ENCODE assay signal across 8 cellular contexts in the genomic region with DNA sequence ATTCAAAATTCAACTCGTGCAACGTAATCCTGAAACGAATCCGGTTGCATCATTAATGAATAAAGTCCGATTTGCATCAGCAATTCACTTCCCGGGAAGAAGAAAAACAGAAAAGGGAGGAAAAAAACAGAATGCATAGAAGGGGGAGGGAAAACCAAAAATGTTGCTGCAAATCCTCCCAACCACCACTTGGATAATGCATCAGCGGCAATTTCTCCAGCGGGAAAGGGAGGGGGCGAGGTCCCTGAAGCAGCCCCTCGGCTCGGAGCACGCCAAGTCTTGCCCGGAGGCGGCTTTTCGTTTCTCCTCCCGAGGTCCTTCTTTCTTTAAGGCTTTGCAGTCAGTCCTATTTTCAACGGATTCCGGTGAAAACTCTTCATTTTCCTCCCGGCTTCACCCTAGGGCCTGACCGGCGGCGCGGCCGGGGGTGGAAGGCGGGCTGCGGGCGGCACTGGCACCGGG. TPM values are rescaled to one million over a fixed set of nuclear protein-coding genes. Genes with fewer than 3 reads are reported as not detected.
DNase-seq lines count a peak whose midpoint lies in the region; ATAC-seq and TF ChIP-seq lines count a peak whose summit lies in the region.

No MANE protein-coding gene starts in this region.

- ATAC-seq in naive thymus-derived CD8-positive, alpha-beta T cell: no peak
- no peak for ATAC-seq in GM21737 (IDR thresholded peaks at IDR 0.05; ENCODE audit: unreplicated experiment)
- no peak for ATAC-seq in HG03457 (IDR thresholded peaks at IDR 0.05; ENCODE audit: unreplicated experiment)

- H3K4me1 Mint-ChIP-seq in activated CD4-positive, alpha-beta T cell treated with anti-CD3 and anti-CD28 coated beads, Interleukin-2, amount 10 ng/mL, durations not matched to agents 7 days and 5 days: peaks cover 29% of the 10 kb centered on the region
- peaks cover 9% of the 10 kb centered on the region for H3K4me1 Mint-ChIP-seq in activated T-cell treated with anti-CD3 and anti-CD28 coated beads, Interleukin-2, amount 50 U/mL, for 24 hours (ENCODE audit: low read depth)
- peaks cover 0 to 12% (median 9%) of the 10 kb centered on the region in 4 donors for H3K4me1 Mint-ChIP-seq in naive thymus-derived CD8-positive, alpha-beta T cell

- CTCF ChIA-PET in activated CD4-positive, alpha-beta T cell treated with anti-CD3 and anti-CD28 coated beads, Interleukin-2, amount 10 ng/mL, durations not matched to agents 7 days and 5 days (lab: Charles Lee): no interaction called here

- H3K4me3 ChIP-seq in fibroblast of pulmonary artery (replicated peaks; ENCODE audit: low read depth, low read length): peak overlapping the region; percentile 76

- DNase-seq in activated CD4-positive, alpha-beta T cell treated with anti-CD3 and anti-CD28 coated beads, Interleukin-2, amount 10 ng/mL, durations not matched to agents 7 days and 5 days: no peak
- DNase-seq in activated CD4-positive, alpha-beta T cell treated with anti-CD3 and anti-CD28 coated beads, Interleukin-2, amount 50 U/mL, for 4 hours: no peak
- peak; percentile 67 for DNase-seq in NCI-H146 treated with DMSO at 0.1 percent for 48 hours (lab: John Stamatoyannopoulos, UW; ENCODE audit: unreplicated experiment)
- peak; percentile 45 for DNase-seq in activated T-cell treated with anti-CD3 and anti-CD28 coated beads, Interleukin-2, amount 50 U/mL, for 24 hours
- peak; percentile 80 for DNase-seq in fibroblast of pulmonary artery (ENCODE audit: low read depth)
- peak in 1 of 10 donors; percentile 13 for DNase-seq in naive thymus-derived CD8-positive, alpha-beta T cell

- no peaks in the 10 kb centered on the region for H3K9me3 Mint-ChIP-seq in activated CD4-positive, alpha-beta T cell treated with anti-CD3 and anti-CD28 coated beads, Interleukin-2, amount 10 ng/mL, durations not matched to agents 7 days and 5 days
- peaks cover 3% of the 10 kb centered on the region for H3K9me3 Mint-ChIP-seq in activated T-cell treated with anti-CD3 and anti-CD28 coated beads, Interleukin-2, amount 50 U/mL, for 24 hours
- peaks cover 0 to 9% (median 0%) of the 10 kb centered on the region in 9 donors for H3K9me3 Mint-ChIP-seq in naive thymus-derived CD8-positive, alpha-beta T cell

- peaks cover 3% of the 10 kb centered on the region for H3K36me3 Mint-ChIP-seq in activated CD4-positive, alpha-beta T cell treated with anti-CD3 and anti-CD28 coated beads, Interleukin-2, amount 10 ng/mL, durations not matched to agents 7 days and 5 days (ENCODE audit: low read depth)
- H3K36me3 Mint-ChIP-seq in activated T-cell treated with anti-CD3 and anti-CD28 coated beads, Interleukin-2, amount 50 U/mL, for 24 hours (ENCODE audit: low read depth): no peaks in the 10 kb centered on the region
- peaks cover 0 to 10% (median 2%) of the 10 kb centered on the region in 3 donors for H3K36me3 Mint-ChIP-seq in naive thymus-derived CD8-positive, alpha-beta T cell

- POLR2A ChIA-PET in activated CD4-positive, alpha-beta T cell treated with anti-CD3 and anti-CD28 coated beads, Interleukin-2, amount 10 ng/mL, durations not matched to agents 7 days and 5 days (lab: Charles Lee): no interaction called here
- POLR2A ChIA-PET in naive thymus-derived CD8-positive, alpha-beta T cell (lab: Charles Lee): no interaction called here

- H3K4me3 Mint-ChIP-seq in activated CD4-positive, alpha-beta T cell treated with anti-CD3 and anti-CD28 coated beads, Interleukin-2, amount 10 ng/mL, durations not matched to agents 7 days and 5 days: peak overlapping the region; percentile 82
- H3K4me3 Mint-ChIP-seq in activated T-cell treated with anti-CD3 and anti-CD28 coated beads, Interleukin-2, amount 50 U/mL, for 24 hours: peak overlapping the region; percentile 75
- peak overlapping the region; percentile 51 to 86 (median 79) for H3K4me3 Mint-ChIP-seq in naive thymus-derived CD8-positive, alpha-beta T cell

- H3K27ac Mint-ChIP-seq in activated CD4-positive, alpha-beta T cell treated with anti-CD3 and anti-CD28 coated beads, Interleukin-2, amount 10 ng/mL, durations not matched to agents 7 days and 5 days: peak overlapping the region; percentile 82
- H3K27ac Mint-ChIP-seq in activated T-cell treated with anti-CD3 and anti-CD28 coated beads, Interleukin-2, amount 50 U/mL, for 24 hours: no peak overlapping the region
- peak overlapping the region in 1 of 10 donors; percentile 43 for H3K27ac Mint-ChIP-seq in naive thymus-derived CD8-positive, alpha-beta T cell

- TF ChIP-seq CTCF in fibroblast of pulmonary artery (IDR thresholded peaks at IDR 0.05; ENCODE audit: low read length, missing control alignments): peak; percentile 19

- peaks cover 57% of the 10 kb centered on the region for H3K27me3 Mint-ChIP-seq in activated CD4-positive, alpha-beta T cell treated with anti-CD3 and anti-CD28 coated beads, Interleukin-2, amount 10 ng/mL, durations not matched to agents 7 days and 5 days
- peaks cover 75% of the 10 kb centered on the region for H3K27me3 Mint-ChIP-seq in activated T-cell treated with anti-CD3 and anti-CD28 coated beads, Interleukin-2, amount 50 U/mL, for 24 hours
- H3K27me3 Mint-ChIP-seq in naive thymus-derived CD8-positive, alpha-beta T cell: peaks cover 41 to 71% (median 51%) of the 10 kb centered on the region in 5 donors

RNA-seq across cellular contexts. Expression of a gene that starts 0.7 kb away (rescaled TPM):
- total RNA-seq in activated CD4-positive, alpha-beta T cell treated with anti-CD3 and anti-CD28 coated beads, Interleukin-2, amount 10 ng/mL, durations not matched to agents 7 days and 5 days: 1 to 10 TPM; 3.6 to 3.8 TPM
- 1 to 10 TPM; 1.3 to 1.5 TPM for total RNA-seq in naive thymus-derived CD8-positive, alpha-beta T cell
- under 1 TPM; 0.01 to 0.18 (median 0.09) TPM for polyA plus RNA-seq in naive thymus-derived CD8-positive, alpha-beta T cell

Comparison
In these comparisons a context has a peak if more than half of its experiments do, and no peak if none do; other contexts are left out.
1. DNase-seq: peak in NCI-H146 treated with DMSO at 0.1 percent for 48 hours (single experiment), activated T-cell treated with anti-CD3 and anti-CD28 coated beads, Interleukin-2, amount 50 U/mL, for 24 hours (single experiment) and fibroblast of pulmonary artery (single experiment); none in activated CD4-positive, alpha-beta T cell treated with anti-CD3 and anti-CD28 coated beads, Interleukin-2, amount 10 ng/mL, durations not matched to agents 7 days and 5 days (single experiment) and activated CD4-positive, alpha-beta T cell treated with anti-CD3 and anti-CD28 coated beads, Interleukin-2, amount 50 U/mL, for 4 hours (0 of 2).
2. Peak in every context shown above with its lines, with median percentiles within 50 percentile points of each other: H3K4me3 Mint-ChIP-seq.